In the genomic region with DNA sequence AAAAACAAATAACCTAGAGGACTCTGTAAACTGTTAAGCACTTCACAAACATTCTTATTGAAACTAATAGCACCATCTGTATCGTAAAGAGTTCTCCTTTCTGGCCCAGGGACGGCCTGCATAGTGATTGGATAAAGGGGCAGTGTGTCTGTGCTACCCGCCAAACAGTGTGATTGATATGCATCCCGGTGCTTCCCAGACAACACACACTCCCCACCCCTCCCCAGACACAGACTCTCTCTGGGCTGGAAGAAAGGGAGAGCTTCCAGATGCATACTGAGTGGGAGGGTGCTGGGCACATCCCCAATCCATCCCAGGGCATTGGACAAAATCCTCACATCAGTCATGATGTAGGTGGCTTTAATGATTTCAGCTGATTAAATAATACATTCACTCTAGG, we compare ENCODE assay signal across 1 cellular context.
TF ChIP-seq lines count a peak whose summit lies in the region.

No MANE protein-coding gene starts in this region.

TF ChIP-seq in GM23338, 12 proteins besides CTCF, POLR2A, EP300 and RAD21 (continued from another document):
- TF ChIP-seq, protein P1, sequence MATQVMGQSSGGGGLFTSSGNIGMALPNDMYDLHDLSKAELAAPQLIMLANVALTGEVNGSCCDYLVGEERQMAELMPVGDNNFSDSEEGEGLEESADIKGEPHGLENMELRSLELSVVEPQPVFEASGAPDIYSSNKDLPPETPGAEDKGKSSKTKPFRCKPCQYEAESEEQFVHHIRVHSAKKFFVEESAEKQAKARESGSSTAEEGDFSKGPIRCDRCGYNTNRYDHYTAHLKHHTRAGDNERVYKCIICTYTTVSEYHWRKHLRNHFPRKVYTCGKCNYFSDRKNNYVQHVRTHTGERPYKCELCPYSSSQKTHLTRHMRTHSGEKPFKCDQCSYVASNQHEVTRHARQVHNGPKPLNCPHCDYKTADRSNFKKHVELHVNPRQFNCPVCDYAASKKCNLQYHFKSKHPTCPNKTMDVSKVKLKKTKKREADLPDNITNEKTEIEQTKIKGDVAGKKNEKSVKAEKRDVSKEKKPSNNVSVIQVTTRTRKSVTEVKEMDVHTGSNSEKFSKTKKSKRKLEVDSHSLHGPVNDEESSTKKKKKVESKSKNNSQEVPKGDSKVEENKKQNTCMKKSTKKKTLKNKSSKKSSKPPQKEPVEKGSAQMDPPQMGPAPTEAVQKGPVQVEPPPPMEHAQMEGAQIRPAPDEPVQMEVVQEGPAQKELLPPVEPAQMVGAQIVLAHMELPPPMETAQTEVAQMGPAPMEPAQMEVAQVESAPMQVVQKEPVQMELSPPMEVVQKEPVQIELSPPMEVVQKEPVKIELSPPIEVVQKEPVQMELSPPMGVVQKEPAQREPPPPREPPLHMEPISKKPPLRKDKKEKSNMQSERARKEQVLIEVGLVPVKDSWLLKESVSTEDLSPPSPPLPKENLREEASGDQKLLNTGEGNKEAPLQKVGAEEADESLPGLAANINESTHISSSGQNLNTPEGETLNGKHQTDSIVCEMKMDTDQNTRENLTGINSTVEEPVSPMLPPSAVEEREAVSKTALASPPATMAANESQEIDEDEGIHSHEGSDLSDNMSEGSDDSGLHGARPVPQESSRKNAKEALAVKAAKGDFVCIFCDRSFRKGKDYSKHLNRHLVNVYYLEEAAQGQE (IDR thresholded peaks at IDR 0.05; ENCODE audit: unreplicated experiment), result no peak
- TF ChIP-seq NANOG (IDR thresholded peaks at IDR 0.05; ENCODE audit: borderline replicate concordance) (no peak), CREB1 (CRISPR knock-in tag; IDR thresholded peaks at IDR 0.05; ENCODE audit: low read depth) (no peak)
